2 cellular contexts compared by ENCODE assay signal in genomic region chr2:207724113-207724512, GRCh38.
TF ChIP-seq lines count a peak whose summit lies in the region.

No MANE protein-coding gene starts in this region.

TF ChIP-seq in SK-N-SH, 30 proteins besides CTCF, POLR2A, EP300 and RAD21 (continued from another document):
- TF ChIP-seq NFIC (IDR thresholded peaks at IDR 0.05; ENCODE audit: borderline replicate concordance) (no peak), FOSL2 (IDR thresholded peaks at IDR 0.05; ENCODE audit: borderline replicate concordance, low read depth) (no peak)
TF ChIP-seq in SK-N-SH: peak in this region for 0.

TF ChIP-seq in HEK293, 187 proteins besides CTCF, POLR2A, EP300 and RAD21 (continued from another document):
- TF ChIP-seq PRDM6 (tag by site-specific recombination; IDR thresholded peaks at IDR 0.05) (peak; percentile 97), ZNF221 (tag by site-specific recombination; IDR thresholded peaks at IDR 0.05; ENCODE audit: borderline replicate concordance) (no peak), ZNF548 (tag by site-specific recombination; IDR thresholded peaks at IDR 0.05) (no peak), OSR2 (tag by site-specific recombination; IDR thresholded peaks at IDR 0.05) (0 out of 2 replicates have a peak, but pooled peaks have one; percentile 27), ZNF19 (tag by site-specific recombination; IDR thresholded peaks at IDR 0.05; ENCODE audit: low read depth) (no peak)
